10 cellular contexts compared by ENCODE assay signal in genomic region chrX:6227445-6227820, GRCh38. TPM values are rescaled to one million over a fixed set of nuclear protein-coding genes. Genes with fewer than 3 reads are reported as not detected.
A peak's percentile ranks its signal among the peaks of the same experiment; 100 is the strongest.
DNase-seq lines count a peak whose midpoint lies in the region; ATAC-seq and TF ChIP-seq lines count a peak whose summit lies in the region.
"Had no signal": no experiment of that assay in that cellular context is flagged by ENCODE, and none has a peak within 500 bp of the region (broad histone marks: within the 10 kb centered on the region; RNA-seq: fewer than 3 reads in every experiment).

No MANE protein-coding gene starts in this region.

- H3K36me3 ChIP-seq in heart left ventricle (no peaks in the 10 kb centered on the region), neural cell (ENCODE audit: insufficient read depth, low read length) (no peaks in the 10 kb centered on the region), urinary bladder (ENCODE audit: insufficient read depth) (no peaks in the 10 kb centered on the region), left lung (no peaks in the 10 kb centered on the region)
- H3K36me3 ChIP-seq: gastrocnemius medialis had no signal

- H3K4me3 Mint-ChIP-seq in endothelial cell (ENCODE audit: unreplicated experiment) = peak overlapping the region; percentile 96

- peak; percentile 29 for TF ChIP-seq RAD21 in neural cell (conservative IDR thresholded peaks at IDR 0.05)

- H3K4me2 ChIP-seq in neural cell (ENCODE audit: low read length) = no peak overlapping the region

- no peak overlapping the region for H2AFZ ChIP-seq in neural cell (ENCODE audit: low read depth, low read length)

- H3K9me3 Mint-ChIP-seq in endothelial cell (ENCODE audit: unreplicated experiment) = no peaks in the 10 kb centered on the region

- WGBS in heart left ventricle, 4 donors = 1 to 3% (median 2%) methylated on average over 14 to 26 of the region's 26 CpGs
- 2% methylated on average over 26 of the region's 26 CpGs for WGBS in urinary bladder

- H3K27me3 Mint-ChIP-seq in endothelial cell (ENCODE audit: unreplicated experiment) = peaks cover 4% of the 10 kb centered on the region

- H3K27me3 ChIP-seq in heart left ventricle (peaks cover 0 to 45% (median 0%) of the 10 kb centered on the region in 9 donors), neural cell (ENCODE audit: insufficient read depth, low read depth, low read length) (no peaks in the 10 kb centered on the region), left lung (peaks cover 41 to 45% of the 10 kb centered on the region in 2 donors)

- H3K9me2 ChIP-seq in neural cell (ENCODE audit: insufficient read depth, low read length) = no peaks in the 10 kb centered on the region

- H3K36me3 Mint-ChIP-seq in endothelial cell (ENCODE audit: low read depth, unreplicated experiment) = no peaks in the 10 kb centered on the region

- TF ChIP-seq EP300 in neural cell (conservative IDR thresholded peaks at IDR 0.05; ENCODE audit: poor library complexity, severe bottlenecking) = no peak

- DNase-seq in heart left ventricle (no peak), Right ventricle myocardium superior (no peak), endothelial cell (ENCODE audit: low spot score) (peak; percentile 5), midbrain (lab: John Stamatoyannopoulos, UW) (no peak), NCI-H446 treated with DMSO at 0.1 percent for 48 hours (lab: John Stamatoyannopoulos, UW) (no peak), left lung (no peak)
- DNase-seq: gastrocnemius medialis had no signal

- H3K4me1 ChIP-seq in heart left ventricle (peaks cover 0 to 18% (median 0%) of the 10 kb centered on the region in 12 donors), urinary bladder (ENCODE audit: insufficient read depth) (no peaks in the 10 kb centered on the region), left lung (no peaks in the 10 kb centered on the region)
- H3K4me1 ChIP-seq: gastrocnemius medialis had no signal

- peaks cover 15% of the 10 kb centered on the region for H3K4me1 Mint-ChIP-seq in endothelial cell (ENCODE audit: unreplicated experiment)

- H3K79me2 ChIP-seq in neural cell (replicated peaks; ENCODE audit: insufficient read depth, low read length) = peaks cover 16% of the 10 kb centered on the region

- H3F3A ChIP-seq in neural cell (ENCODE audit: insufficient read depth, low read length, poor library complexity, severe bottlenecking) = no peaks in the 10 kb centered on the region

- H3K9me3 ChIP-seq in heart left ventricle (no peaks in the 10 kb centered on the region), neural cell (ENCODE audit: low read length) (no peaks in the 10 kb centered on the region), left lung (no peaks in the 10 kb centered on the region)
- H3K9me3 ChIP-seq: gastrocnemius medialis had no signal

- ATAC-seq in heart left ventricle (peak in 1 of 4 donors; percentile 27), Right ventricle myocardium superior (ENCODE audit: poor library complexity) (no peak), left lung (no peak)
- ATAC-seq: gastrocnemius medialis had no signal

- intact Hi-C loops in heart left ventricle (cut with DNase I) (no loop called here), Right ventricle myocardium superior (cut with DNase I) (no loop called here), left lung (cut with DNase I) (no loop called here)

- no peak overlapping the region for H3K27ac Mint-ChIP-seq in endothelial cell (ENCODE audit: unreplicated experiment)

- no peak overlapping the region for H3K27ac ChIP-seq in heart left ventricle
- H3K27ac ChIP-seq in neural cell (ENCODE audit: low read length) = peak overlapping the region; percentile 86
- H3K27ac ChIP-seq in urinary bladder (ENCODE audit: low read depth) = no peak overlapping the region
- no peak overlapping the region for H3K27ac ChIP-seq in left lung
- H3K27ac ChIP-seq: gastrocnemius medialis had no signal

- no peaks in the 10 kb centered on the region for H4K20me1 ChIP-seq in neural cell (ENCODE audit: insufficient read depth)

- TF ChIP-seq POLR2A in heart left ventricle (IDR thresholded peaks at IDR 0.05) = no peak

- TF ChIP-seq CTCF in heart left ventricle (IDR thresholded peaks at IDR 0.05) (no peak), endothelial cell (IDR thresholded peaks at IDR 0.05; ENCODE audit: unreplicated experiment) (no peak), neural cell (IDR thresholded peaks at IDR 0.05; ENCODE audit: poor library complexity, severe bottlenecking) (no peak), left lung (IDR thresholded peaks at IDR 0.05) (no peak)

- H3K9ac ChIP-seq in neural cell (ENCODE audit: low read length) = peak overlapping the region; percentile 81

- H3K4me3 ChIP-seq in heart left ventricle (peak overlapping the region in 11 of 12 donors; percentile 12 to 59 (median 48)), neural cell (ENCODE audit: low read length) (peak overlapping the region; percentile 83), urinary bladder (ENCODE audit: low read depth, low read length) (peak overlapping the region; percentile 51), left lung (no peak overlapping the region)

TF ChIP-seq in neural cell, 6 proteins besides CTCF, POLR2A, EP300 and RAD21:
- peak; percentile 35 for TF ChIP-seq POLR2AphosphoS5 (IDR thresholded peaks at IDR 0.05)
- no peak for TF ChIP-seq REST (IDR thresholded peaks at IDR 0.05; ENCODE audit: borderline replicate concordance)
- no peak for TF ChIP-seq EZH2 (IDR thresholded peaks at IDR 0.05; ENCODE audit: borderline replicate concordance, insufficient read depth, low read length, poor library complexity, severe bottlenecking)
- no peak for TF ChIP-seq MXI1 (conservative IDR thresholded peaks at IDR 0.05; ENCODE audit: poor library complexity, severe bottlenecking)

RNA-seq across cellular contexts. Expression of gene NLGN4X, which starts 1.2 kb away (rescaled TPM):
- total RNA-seq in heart left ventricle (1 to 10 TPM in 8 of 9 donors, under 1 TPM in 1; 0.83 to 5.5 (median 1.4) TPM), Right ventricle myocardium superior (3.0 TPM), endothelial cell (ENCODE audit: unreplicated experiment) (51.3 TPM), urinary bladder (15.7 TPM), left lung (1 to 10 TPM in 1 of 2 donors, under 1 TPM in 1; 0.45 to 1.2 TPM)
- polyA plus RNA-seq in heart left ventricle (1 to 10 TPM in 1 of 2 donors, under 1 TPM in 1; 0.30 to 1.2 TPM), neural cell (16.4 and 18.0 TPM in 2 replicates), urinary bladder (5.1 TPM)
- 72.6 and 95.0 TPM in 2 replicates for polyA minus RNA-seq in neural cell
- total RNA-seq: pulmonary artery endothelial cell had no signal

Comparison
In these comparisons a context has a peak if more than half of its experiments do, and no peak if none do; other contexts are left out.
1. H3K4me3 ChIP-seq: peak in heart left ventricle (11 of 12), neural cell (single experiment) and urinary bladder (single experiment); none in left lung (0 of 2).